Comparison of ENCODE assay signal across 1 cellular context in the genomic region with DNA sequence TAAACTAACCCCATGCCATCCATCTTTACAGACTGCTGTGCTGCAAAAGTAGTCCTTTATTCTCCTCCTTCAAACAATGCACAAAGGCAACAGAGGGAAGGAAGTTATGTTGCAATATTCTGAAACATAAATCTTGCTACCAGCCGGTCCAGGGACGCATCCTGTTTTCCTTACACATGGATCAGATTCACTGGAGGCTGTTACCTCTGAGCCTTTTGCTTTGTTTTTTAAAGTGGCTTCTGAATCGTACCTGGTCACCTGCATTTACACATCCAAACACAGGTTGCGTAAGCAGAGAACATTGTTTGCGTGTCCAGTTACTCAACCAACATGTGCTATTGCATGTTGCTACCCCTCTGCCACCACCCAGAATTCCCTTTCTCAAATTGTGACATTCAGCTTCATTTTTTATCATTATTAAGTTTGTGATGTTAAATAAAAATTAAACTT.
TF ChIP-seq lines count a peak whose summit lies in the region.

No MANE protein-coding gene starts in this region.

TF ChIP-seq in HepG2, 621 proteins besides CTCF, POLR2A, EP300 and RAD21 (continued from another document and continues in another):
- TF ChIP-seq, protein P1, sequence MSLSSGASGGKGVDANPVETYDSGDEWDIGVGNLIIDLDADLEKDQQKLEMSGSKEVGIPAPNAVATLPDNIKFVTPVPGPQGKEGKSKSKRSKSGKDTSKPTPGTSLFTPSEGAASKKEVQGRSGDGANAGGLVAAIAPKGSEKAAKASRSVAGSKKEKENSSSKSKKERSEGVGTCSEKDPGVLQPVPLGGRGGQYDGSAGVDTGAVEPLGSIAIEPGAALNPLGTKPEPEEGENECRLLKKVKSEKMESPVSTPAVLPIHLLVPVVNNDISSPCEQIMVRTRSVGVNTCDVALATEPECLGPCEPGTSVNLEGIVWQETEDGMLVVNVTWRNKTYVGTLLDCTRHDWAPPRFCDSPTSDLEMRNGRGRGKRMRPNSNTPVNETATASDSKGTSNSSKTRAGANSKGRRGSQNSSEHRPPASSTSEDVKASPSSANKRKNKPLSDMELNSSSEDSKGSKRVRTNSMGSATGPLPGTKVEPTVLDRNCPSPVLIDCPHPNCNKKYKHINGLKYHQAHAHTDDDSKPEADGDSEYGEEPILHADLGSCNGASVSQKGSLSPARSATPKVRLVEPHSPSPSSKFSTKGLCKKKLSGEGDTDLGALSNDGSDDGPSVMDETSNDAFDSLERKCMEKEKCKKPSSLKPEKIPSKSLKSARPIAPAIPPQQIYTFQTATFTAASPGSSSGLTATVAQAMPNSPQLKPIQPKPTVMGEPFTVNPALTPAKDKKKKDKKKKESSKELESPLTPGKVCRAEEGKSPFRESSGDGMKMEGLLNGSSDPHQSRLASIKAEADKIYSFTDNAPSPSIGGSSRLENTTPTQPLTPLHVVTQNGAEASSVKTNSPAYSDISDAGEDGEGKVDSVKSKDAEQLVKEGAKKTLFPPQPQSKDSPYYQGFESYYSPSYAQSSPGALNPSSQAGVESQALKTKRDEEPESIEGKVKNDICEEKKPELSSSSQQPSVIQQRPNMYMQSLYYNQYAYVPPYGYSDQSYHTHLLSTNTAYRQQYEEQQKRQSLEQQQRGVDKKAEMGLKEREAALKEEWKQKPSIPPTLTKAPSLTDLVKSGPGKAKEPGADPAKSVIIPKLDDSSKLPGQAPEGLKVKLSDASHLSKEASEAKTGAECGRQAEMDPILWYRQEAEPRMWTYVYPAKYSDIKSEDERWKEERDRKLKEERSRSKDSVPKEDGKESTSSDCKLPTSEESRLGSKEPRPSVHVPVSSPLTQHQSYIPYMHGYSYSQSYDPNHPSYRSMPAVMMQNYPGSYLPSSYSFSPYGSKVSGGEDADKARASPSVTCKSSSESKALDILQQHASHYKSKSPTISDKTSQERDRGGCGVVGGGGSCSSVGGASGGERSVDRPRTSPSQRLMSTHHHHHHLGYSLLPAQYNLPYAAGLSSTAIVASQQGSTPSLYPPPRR (CRISPR knock-in tag; IDR thresholded peaks at IDR 0.05; ENCODE audit: borderline replicate concordance), result peak; percentile 85; the same call in 1 of the 2 replicates
- TF ChIP-seq JUND (CRISPR knock-in tag; IDR thresholded peaks at IDR 0.05), result no peak
- TF ChIP-seq ARNT2 (CRISPR knock-in tag; IDR thresholded peaks at IDR 0.05; ENCODE audit: low read depth), result no peak
- TF ChIP-seq, protein P2, sequence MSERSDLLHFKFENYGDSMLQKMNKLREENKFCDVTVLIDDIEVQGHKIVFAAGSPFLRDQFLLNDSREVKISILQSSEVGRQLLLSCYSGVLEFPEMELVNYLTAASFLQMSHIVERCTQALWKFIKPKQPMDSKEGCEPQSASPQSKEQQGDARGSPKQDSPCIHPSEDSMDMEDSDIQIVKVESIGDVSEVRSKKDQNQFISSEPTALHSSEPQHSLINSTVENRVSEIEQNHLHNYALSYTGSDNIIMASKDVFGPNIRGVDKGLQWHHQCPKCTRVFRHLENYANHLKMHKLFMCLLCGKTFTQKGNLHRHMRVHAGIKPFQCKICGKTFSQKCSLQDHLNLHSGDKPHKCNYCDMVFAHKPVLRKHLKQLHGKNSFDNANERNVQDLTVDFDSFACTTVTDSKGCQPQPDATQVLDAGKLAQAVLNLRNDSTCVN (CRISPR knock-in tag; IDR thresholded peaks at IDR 0.05; ENCODE audit: borderline replicate concordance), result 0 out of 2 replicates have a peak, but pooled peaks have one; percentile 27
- no peak for TF ChIP-seq ASH2L (IDR thresholded peaks at IDR 0.05; ENCODE audit: insufficient read length, low read depth, low read length)
- TF ChIP-seq SSRP1 (CRISPR knock-in tag; IDR thresholded peaks at IDR 0.05), result 0 out of 2 replicates have a peak, but pooled peaks have one; percentile 15
- no peak for TF ChIP-seq ZNF605 (CRISPR knock-in tag; IDR thresholded peaks at IDR 0.05)
- peak; percentile 81; the same call in 1 of the 2 replicates for TF ChIP-seq YEATS2 (CRISPR knock-in tag; IDR thresholded peaks at IDR 0.05; ENCODE audit: borderline replicate concordance)
- peak; percentile 56; the same call in 1 of the 2 replicates for TF ChIP-seq DPF2 (CRISPR knock-in tag; IDR thresholded peaks at IDR 0.05; ENCODE audit: borderline replicate concordance, low read depth)
- no peak for TF ChIP-seq HNRNPK (IDR thresholded peaks at IDR 0.05; ENCODE audit: low read depth, low read length, poor library complexity, severe bottlenecking)
- no peak for TF ChIP-seq ZNF441 (CRISPR knock-in tag; IDR thresholded peaks at IDR 0.05; ENCODE audit: borderline replicate concordance)
- no peak for TF ChIP-seq ZNF136 (CRISPR knock-in tag; IDR thresholded peaks at IDR 0.05; ENCODE audit: low read depth)
- no peak for TF ChIP-seq ZNF720 (CRISPR knock-in tag; IDR thresholded peaks at IDR 0.05)
- TF ChIP-seq ZBTB38 (CRISPR knock-in tag; IDR thresholded peaks at IDR 0.05), result no peak
- TF ChIP-seq, protein P3, sequence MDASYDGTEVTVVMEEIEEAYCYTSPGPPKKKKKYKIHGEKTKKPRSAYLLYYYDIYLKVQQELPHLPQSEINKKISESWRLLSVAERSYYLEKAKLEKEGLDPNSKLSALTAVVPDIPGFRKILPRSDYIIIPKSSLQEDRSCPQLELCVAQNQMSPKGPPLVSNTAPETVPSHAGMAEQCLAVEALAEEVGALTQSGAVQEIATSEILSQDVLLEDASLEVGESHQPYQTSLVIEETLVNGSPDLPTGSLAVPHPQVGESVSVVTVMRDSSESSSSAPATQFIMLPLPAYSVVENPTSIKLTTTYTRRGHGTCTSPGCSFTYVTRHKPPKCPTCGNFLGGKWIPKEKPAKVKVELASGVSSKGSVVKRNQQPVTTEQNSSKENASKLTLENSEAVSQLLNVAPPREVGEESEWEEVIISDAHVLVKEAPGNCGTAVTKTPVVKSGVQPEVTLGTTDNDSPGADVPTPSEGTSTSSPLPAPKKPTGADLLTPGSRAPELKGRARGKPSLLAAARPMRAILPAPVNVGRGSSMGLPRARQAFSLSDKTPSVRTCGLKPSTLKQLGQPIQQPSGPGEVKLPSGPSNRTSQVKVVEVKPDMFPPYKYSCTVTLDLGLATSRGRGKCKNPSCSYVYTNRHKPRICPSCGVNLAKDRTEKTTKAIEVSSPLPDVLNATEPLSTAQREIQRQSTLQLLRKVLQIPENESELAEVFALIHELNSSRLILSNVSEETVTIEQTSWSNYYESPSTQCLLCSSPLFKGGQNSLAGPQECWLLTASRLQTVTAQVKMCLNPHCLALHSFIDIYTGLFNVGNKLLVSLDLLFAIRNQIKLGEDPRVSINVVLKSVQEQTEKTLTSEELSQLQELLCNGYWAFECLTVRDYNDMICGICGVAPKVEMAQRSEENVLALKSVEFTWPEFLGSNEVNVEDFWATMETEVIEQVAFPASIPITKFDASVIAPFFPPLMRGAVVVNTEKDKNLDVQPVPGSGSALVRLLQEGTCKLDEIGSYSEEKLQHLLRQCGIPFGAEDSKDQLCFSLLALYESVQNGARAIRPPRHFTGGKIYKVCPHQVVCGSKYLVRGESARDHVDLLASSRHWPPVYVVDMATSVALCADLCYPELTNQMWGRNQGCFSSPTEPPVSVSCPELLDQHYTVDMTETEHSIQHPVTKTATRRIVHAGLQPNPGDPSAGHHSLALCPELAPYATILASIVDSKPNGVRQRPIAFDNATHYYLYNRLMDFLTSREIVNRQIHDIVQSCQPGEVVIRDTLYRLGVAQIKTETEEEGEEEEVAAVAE (CRISPR knock-in tag; IDR thresholded peaks at IDR 0.05; ENCODE audit: borderline replicate concordance), result peak; percentile 74; the same call in 1 of the 2 replicates
- TF ChIP-seq, protein P4, sequence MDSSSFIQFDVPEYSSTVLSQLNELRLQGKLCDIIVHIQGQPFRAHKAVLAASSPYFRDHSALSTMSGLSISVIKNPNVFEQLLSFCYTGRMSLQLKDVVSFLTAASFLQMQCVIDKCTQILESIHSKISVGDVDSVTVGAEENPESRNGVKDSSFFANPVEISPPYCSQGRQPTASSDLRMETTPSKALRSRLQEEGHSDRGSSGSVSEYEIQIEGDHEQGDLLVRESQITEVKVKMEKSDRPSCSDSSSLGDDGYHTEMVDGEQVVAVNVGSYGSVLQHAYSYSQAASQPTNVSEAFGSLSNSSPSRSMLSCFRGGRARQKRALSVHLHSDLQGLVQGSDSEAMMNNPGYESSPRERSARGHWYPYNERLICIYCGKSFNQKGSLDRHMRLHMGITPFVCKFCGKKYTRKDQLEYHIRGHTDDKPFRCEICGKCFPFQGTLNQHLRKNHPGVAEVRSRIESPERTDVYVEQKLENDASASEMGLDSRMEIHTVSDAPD (CRISPR knock-in tag; IDR thresholded peaks at IDR 0.05), result peak; percentile 83
- TF ChIP-seq ZNF44 (CRISPR knock-in tag; IDR thresholded peaks at IDR 0.05), result no peak
- no peak for TF ChIP-seq SP140L (CRISPR knock-in tag; IDR thresholded peaks at IDR 0.05; ENCODE audit: borderline replicate concordance)
- no peak for TF ChIP-seq ZNF510 (CRISPR knock-in tag; IDR thresholded peaks at IDR 0.05; ENCODE audit: low read depth)
- TF ChIP-seq, protein P5, sequence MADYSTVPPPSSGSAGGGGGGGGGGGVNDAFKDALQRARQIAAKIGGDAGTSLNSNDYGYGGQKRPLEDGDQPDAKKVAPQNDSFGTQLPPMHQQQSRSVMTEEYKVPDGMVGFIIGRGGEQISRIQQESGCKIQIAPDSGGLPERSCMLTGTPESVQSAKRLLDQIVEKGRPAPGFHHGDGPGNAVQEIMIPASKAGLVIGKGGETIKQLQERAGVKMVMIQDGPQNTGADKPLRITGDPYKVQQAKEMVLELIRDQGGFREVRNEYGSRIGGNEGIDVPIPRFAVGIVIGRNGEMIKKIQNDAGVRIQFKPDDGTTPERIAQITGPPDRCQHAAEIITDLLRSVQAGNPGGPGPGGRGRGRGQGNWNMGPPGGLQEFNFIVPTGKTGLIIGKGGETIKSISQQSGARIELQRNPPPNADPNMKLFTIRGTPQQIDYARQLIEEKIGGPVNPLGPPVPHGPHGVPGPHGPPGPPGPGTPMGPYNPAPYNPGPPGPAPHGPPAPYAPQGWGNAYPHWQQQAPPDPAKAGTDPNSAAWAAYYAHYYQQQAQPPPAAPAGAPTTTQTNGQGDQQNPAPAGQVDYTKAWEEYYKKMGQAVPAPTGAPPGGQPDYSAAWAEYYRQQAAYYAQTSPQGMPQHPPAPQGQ (CRISPR knock-in tag; IDR thresholded peaks at IDR 0.05; ENCODE audit: borderline replicate concordance), result no peak
- TF ChIP-seq ZMYM2 (CRISPR knock-in tag; IDR thresholded peaks at IDR 0.05), result no peak
- 0 out of 2 replicates have a peak, but pooled peaks have one; percentile 27 for TF ChIP-seq CHD4 (IDR thresholded peaks at IDR 0.05; ENCODE audit: borderline replicate concordance, low read length)
- no peak for TF ChIP-seq ZNF160 (CRISPR knock-in tag; IDR thresholded peaks at IDR 0.05)
- TF ChIP-seq FOXC1 (CRISPR knock-in tag; IDR thresholded peaks at IDR 0.05; ENCODE audit: borderline replicate concordance), result no peak
- no peak for TF ChIP-seq TBL1XR1 (IDR thresholded peaks at IDR 0.05; ENCODE audit: borderline replicate concordance, low read length, partially characterized antibody)
- TF ChIP-seq PRPF4 (IDR thresholded peaks at IDR 0.05; ENCODE audit: low read depth, low read length, poor library complexity, severe bottlenecking), result no peak
- TF ChIP-seq SRSF4 (IDR thresholded peaks at IDR 0.05; ENCODE audit: low read depth, low read length, poor library complexity, severe bottlenecking), result no peak
- no peak for TF ChIP-seq ZNF570 (CRISPR knock-in tag; IDR thresholded peaks at IDR 0.05; ENCODE audit: borderline replicate concordance)
- TF ChIP-seq BORCS8-MEF2B (CRISPR knock-in tag; IDR thresholded peaks at IDR 0.05), result no peak
- peak; percentile 37; the same call in 1 of the 2 replicates for TF ChIP-seq MEIS1 (CRISPR knock-in tag; IDR thresholded peaks at IDR 0.05; ENCODE audit: borderline replicate concordance)
- TF ChIP-seq ZNF235 (CRISPR knock-in tag; IDR thresholded peaks at IDR 0.05; ENCODE audit: borderline replicate concordance), result no peak
- TF ChIP-seq ZNF772 (CRISPR knock-in tag; IDR thresholded peaks at IDR 0.05), result 0 out of 2 replicates have a peak, but pooled peaks have one; percentile 37
- peak; percentile 74 for TF ChIP-seq KMT2B (CRISPR knock-in tag; IDR thresholded peaks at IDR 0.05)
- TF ChIP-seq BHLHE40 (IDR thresholded peaks at IDR 0.05; ENCODE audit: low read length), result peak; percentile 79
- TF ChIP-seq, protein P6, sequence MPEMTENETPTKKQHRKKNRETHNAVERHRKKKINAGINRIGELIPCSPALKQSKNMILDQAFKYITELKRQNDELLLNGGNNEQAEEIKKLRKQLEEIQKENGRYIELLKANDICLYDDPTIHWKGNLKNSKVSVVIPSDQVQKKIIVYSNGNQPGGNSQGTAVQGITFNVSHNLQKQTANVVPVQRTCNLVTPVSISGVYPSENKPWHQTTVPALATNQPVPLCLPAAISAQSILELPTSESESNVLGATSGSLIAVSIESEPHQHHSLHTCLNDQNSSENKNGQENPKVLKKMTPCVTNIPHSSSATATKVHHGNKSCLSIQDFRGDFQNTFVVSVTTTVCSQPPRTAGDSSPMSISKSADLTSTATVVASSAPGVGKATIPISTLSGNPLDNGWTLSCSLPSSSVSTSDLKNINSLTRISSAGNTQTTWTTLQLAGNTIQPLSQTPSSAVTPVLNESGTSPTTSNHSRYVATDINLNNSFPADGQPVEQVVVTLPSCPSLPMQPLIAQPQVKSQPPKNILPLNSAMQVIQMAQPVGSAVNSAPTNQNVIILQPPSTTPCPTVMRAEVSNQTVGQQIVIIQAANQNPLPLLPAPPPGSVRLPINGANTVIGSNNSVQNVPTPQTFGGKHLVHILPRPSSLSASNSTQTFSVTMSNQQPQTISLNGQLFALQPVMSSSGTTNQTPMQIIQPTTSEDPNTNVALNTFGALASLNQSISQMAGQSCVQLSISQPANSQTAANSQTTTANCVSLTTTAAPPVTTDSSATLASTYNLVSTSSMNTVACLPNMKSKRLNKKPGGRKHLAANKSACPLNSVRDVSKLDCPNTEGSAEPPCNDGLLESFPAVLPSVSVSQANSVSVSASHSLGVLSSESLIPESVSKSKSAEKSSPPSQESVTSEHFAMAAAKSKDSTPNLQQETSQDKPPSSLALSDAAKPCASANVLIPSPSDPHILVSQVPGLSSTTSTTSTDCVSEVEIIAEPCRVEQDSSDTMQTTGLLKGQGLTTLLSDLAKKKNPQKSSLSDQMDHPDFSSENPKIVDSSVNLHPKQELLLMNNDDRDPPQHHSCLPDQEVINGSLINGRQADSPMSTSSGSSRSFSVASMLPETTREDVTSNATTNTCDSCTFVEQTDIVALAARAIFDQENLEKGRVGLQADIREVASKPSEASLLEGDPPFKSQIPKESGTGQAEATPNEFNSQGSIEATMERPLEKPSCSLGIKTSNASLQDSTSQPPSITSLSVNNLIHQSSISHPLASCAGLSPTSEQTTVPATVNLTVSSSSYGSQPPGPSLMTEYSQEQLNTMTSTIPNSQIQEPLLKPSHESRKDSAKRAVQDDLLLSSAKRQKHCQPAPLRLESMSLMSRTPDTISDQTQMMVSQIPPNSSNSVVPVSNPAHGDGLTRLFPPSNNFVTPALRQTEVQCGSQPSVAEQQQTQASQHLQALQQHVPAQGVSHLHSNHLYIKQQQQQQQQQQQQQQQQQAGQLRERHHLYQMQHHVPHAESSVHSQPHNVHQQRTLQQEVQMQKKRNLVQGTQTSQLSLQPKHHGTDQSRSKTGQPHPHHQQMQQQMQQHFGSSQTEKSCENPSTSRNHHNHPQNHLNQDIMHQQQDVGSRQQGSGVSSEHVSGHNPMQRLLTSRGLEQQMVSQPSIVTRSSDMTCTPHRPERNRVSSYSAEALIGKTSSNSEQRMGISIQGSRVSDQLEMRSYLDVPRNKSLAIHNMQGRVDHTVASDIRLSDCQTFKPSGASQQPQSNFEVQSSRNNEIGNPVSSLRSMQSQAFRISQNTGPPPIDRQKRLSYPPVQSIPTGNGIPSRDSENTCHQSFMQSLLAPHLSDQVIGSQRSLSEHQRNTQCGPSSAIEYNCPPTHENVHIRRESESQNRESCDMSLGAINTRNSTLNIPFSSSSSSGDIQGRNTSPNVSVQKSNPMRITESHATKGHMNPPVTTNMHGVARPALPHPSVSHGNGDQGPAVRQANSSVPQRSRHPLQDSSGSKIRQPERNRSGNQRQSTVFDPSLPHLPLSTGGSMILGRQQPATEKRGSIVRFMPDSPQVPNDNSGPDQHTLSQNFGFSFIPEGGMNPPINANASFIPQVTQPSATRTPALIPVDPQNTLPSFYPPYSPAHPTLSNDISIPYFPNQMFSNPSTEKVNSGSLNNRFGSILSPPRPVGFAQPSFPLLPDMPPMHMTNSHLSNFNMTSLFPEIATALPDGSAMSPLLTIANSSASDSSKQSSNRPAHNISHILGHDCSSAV (CRISPR knock-in tag; IDR thresholded peaks at IDR 0.05; ENCODE audit: borderline replicate concordance), result no peak
